In the genomic region with DNA sequence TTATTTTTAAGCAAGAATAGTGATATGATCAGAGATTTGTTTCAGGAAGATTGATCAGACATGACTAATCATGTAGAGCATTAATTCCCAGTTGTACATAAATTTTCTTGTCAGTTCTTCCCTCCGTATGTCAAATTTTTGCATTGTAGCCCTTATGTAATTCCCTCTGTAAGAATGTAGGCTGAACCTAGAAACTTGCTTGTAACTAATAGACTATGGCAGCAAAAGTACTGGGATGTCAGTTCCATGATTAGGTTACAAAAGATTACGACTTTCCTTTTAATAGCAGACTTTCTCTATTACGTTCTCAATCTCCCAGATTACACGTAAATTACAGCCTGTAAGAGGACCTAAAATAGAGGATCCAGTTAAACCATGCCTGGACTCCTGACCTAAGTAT, we compare ENCODE assay signal across 10 cellular contexts.
"Had no signal": no experiment of that assay in that cellular context is flagged by ENCODE, and none has a peak within 500 bp of the region (broad histone marks: within the 10 kb centered on the region; RNA-seq: fewer than 3 reads in every experiment).

No MANE protein-coding gene starts in this region.

- H3K4me3 ChIP-seq: GM23248, GM23338, HAP-1 had no signal

- H3K27ac ChIP-seq: GM23248 had no signal

- H3K4me2 ChIP-seq: GM23338 had no signal

- H3K36me3 ChIP-seq: HAP-1 had no signal

- H3K4me1 ChIP-seq: HAP-1 had no signal

- H3K9ac ChIP-seq: GM23248 had no signal

- H3K9me3 ChIP-seq: HAP-1 had no signal

- DNase-seq: GM23248, GOT3, H7, H9, HCEC 1CT, HFFc6 had no signal

- H2AFZ ChIP-seq: GM23248, GM23338 had no signal

- FAIRE-seq: H1, H54 had no signal
